ENCODE assay signal across 1 cellular context in the genomic region with DNA sequence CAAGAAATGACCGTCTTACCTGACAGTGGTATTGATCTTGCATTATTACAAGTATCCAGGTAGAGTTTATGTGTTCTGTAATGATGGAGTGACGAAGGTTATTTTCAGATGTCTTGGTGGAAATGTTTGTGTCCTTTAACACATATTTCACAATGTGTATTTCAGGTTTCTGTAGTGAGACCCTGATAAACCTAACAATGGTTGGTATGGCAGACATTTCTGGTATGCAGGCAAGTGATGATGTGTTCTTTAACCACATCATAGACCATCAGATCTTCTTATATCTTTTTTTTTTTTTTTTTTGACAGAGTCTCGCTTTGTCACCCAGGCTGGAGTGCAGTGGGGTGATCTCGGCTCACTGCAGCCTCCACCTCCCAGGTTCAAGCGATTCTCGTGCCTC.
TF ChIP-seq lines count a peak whose summit lies in the region.

No MANE protein-coding gene starts in this region.

TF ChIP-seq in GM23338, 12 proteins besides CTCF, POLR2A, EP300 and RAD21 (continued from another document):
- TF ChIP-seq, protein P1, sequence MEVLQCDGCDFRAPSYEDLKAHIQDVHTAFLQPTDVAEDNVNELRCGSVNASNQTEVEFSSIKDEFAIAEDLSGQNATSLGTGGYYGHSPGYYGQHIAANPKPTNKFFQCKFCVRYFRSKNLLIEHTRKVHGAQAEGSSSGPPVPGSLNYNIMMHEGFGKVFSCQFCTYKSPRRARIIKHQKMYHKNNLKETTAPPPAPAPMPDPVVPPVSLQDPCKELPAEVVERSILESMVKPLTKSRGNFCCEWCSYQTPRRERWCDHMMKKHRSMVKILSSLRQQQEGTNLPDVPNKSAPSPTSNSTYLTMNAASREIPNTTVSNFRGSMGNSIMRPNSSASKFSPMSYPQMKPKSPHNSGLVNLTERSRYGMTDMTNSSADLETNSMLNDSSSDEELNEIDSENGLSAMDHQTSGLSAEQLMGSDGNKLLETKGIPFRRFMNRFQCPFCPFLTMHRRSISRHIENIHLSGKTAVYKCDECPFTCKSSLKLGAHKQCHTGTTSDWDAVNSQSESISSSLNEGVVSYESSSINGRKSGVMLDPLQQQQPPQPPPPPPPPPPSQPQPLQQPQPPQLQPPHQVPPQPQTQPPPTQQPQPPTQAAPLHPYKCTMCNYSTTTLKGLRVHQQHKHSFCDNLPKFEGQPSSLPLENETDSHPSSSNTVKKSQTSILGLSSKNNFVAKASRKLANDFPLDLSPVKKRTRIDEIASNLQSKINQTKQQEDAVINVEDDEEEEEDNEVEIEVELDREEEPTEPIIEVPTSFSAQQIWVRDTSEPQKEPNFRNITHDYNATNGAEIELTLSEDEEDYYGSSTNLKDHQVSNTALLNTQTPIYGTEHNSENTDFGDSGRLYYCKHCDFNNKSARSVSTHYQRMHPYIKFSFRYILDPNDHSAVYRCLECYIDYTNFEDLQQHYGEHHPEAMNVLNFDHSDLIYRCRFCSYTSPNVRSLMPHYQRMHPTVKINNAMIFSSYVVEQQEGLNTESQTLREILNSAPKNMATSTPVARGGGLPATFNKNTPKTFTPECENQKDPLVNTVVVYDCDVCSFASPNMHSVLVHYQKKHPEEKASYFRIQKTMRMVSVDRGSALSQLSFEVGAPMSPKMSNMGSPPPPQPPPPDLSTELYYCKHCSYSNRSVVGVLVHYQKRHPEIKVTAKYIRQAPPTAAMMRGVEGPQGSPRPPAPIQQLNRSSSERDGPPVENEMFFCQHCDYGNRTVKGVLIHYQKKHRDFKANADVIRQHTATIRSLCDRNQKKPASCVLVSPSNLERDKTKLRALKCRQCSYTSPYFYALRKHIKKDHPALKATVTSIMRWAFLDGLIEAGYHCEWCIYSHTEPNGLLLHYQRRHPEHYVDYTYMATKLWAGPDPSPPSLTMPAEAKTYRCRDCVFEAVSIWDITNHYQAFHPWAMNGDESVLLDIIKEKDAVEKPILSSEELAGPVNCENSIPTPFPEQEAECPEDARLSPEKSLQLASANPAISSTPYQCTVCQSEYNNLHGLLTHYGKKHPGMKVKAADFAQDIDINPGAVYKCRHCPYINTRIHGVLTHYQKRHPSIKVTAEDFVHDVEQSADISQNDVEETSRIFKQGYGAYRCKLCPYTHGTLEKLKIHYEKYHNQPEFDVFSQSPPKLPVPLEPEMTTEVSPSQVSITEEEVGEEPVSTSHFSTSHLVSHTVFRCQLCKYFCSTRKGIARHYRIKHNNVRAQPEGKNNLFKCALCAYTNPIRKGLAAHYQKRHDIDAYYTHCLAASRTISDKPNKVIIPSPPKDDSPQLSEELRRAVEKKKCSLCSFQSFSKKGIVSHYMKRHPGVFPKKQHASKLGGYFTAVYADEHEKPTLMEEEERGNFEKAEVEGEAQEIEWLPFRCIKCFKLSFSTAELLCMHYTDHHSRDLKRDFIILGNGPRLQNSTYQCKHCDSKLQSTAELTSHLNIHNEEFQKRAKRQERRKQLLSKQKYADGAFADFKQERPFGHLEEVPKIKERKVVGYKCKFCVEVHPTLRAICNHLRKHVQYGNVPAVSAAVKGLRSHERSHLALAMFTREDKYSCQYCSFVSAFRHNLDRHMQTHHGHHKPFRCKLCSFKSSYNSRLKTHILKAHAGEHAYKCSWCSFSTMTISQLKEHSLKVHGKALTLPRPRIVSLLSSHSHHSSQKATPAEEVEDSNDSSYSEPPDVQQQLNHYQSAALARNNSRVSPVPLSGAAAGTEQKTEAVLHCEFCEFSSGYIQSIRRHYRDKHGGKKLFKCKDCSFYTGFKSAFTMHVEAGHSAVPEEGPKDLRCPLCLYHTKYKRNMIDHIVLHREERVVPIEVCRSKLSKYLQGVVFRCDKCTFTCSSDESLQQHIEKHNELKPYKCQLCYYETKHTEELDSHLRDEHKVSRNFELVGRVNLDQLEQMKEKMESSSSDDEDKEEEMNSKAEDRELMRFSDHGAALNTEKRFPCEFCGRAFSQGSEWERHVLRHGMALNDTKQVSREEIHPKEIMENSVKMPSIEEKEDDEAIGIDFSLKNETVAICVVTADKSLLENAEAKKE (CRISPR knock-in tag; IDR thresholded peaks at IDR 0.05): no peak
- TF ChIP-seq STAT1 (IDR thresholded peaks at IDR 0.05; ENCODE audit: unreplicated experiment): no peak
- no peak for TF ChIP-seq EZH2 (IDR thresholded peaks at IDR 0.05; ENCODE audit: low read depth, unreplicated experiment)
- TF ChIP-seq POLR2AphosphoS5 (IDR thresholded peaks at IDR 0.05; ENCODE audit: low read depth): no peak
TF ChIP-seq in GM23338: peak in this region for 0.
